ENCODE assay signal across 14 cellular contexts in genomic region chr13:105048685-105049084, GRCh38.
DNase-seq lines count a peak whose midpoint lies in the region; ATAC-seq, FAIRE-seq and TF ChIP-seq lines count a peak whose summit lies in the region.
"Had no signal": no experiment of that assay in that cellular context is flagged by ENCODE, and none has a peak within 500 bp of the region (broad histone marks: within the 10 kb centered on the region; RNA-seq: fewer than 3 reads in every experiment).

No MANE protein-coding gene starts in this region.

- no peaks in the 10 kb centered on the region for H3K4me1 Mint-ChIP-seq in CD8-positive, alpha-beta memory T cell
- H3K4me1 Mint-ChIP-seq: naive thymus-derived CD8-positive, alpha-beta T cell had no signal

- CTCF ChIA-PET in CD8-positive, alpha-beta memory T cell (lab: Charles Lee): interaction anchor here (1.4 kb wide), 1 partner anchor 11 kb away, joined by 3 read pairs; no protein-coding TSS in a partner anchor

- DNase-seq in NCI-H524 (lab: John Stamatoyannopoulos, UW) (peak; percentile 43 to 83), adrenal gland (no peak), NCI-H226 (no peak), pancreas (no peak)
- no peak for DNase-seq in CD8-positive, alpha-beta memory T cell
- DNase-seq: CD4-positive, alpha-beta T cell; naive thymus-derived CD8-positive, alpha-beta T cell; stimulated activated CD8-positive, alpha-beta memory T cell treated with anti-CD3 and anti-CD28 coated beads, Interleukin-4, amount 100 ng/mL, for 48 hours had no signal

- H3K4me3 ChIP-seq in CD8-positive, alpha-beta memory T cell (ENCODE audit: low read length): no peak overlapping the region
- H3K4me3 ChIP-seq in adrenal gland: no peak overlapping the region
- no peak overlapping the region for H3K4me3 ChIP-seq in pancreas

- no peak overlapping the region for H3K27ac Mint-ChIP-seq in CD8-positive, alpha-beta memory T cell
- H3K27ac Mint-ChIP-seq: activated T-helper 2 cell treated with anti-CD3 and anti-CD28 coated beads, Interferon-gamma antibody, Interleukin-2, Interleukin-4, amounts not matched to agents 10 μg/mL and 5 μg/mL and 100 μg/mL, durations not matched to agents 14 hours and 24 hours and 36 hours; CD4-positive, alpha-beta T cell; naive thymus-derived CD8-positive, alpha-beta T cell had no signal

- H3K4me1 ChIP-seq in CD8-positive, alpha-beta memory T cell (ENCODE audit: insufficient read depth, low read length): no peaks in the 10 kb centered on the region
- no peaks in the 10 kb centered on the region for H3K4me1 ChIP-seq in adrenal gland (replicated peaks in 1 of 2)
- H3K4me1 ChIP-seq in pancreas: no peaks in the 10 kb centered on the region

- no peak overlapping the region for H3K4me3 Mint-ChIP-seq in CD8-positive, alpha-beta memory T cell
- H3K4me3 Mint-ChIP-seq: CD4-positive, alpha-beta T cell; naive thymus-derived CD8-positive, alpha-beta T cell had no signal

- POLR2A ChIA-PET in CD8-positive, alpha-beta memory T cell (lab: Charles Lee): no interaction called here

- no peak for TF ChIP-seq POLR2A in adrenal gland (IDR thresholded peaks at IDR 0.05)

- intact Hi-C loops in adrenal gland (cut with DNase I) (no loop called here), pancreas (cut with DNase I) (no loop called here)

- H3K27me3 Mint-ChIP-seq in CD8-positive, alpha-beta memory T cell: no peaks in the 10 kb centered on the region
- H3K27me3 Mint-ChIP-seq: CD4-positive, alpha-beta T cell had no signal

- no peaks in the 10 kb centered on the region for H3K36me3 Mint-ChIP-seq in CD8-positive, alpha-beta memory T cell

- 18 to 58% (median 45%) methylated on average over 1 of the region's 1 CpG for WGBS in adrenal gland, 4 donors
- WGBS in pancreas, 2 donors: 34% methylated on average over 1 of the region's 1 CpG

- no peaks in the 10 kb centered on the region for H3K9me3 Mint-ChIP-seq in CD8-positive, alpha-beta memory T cell
- H3K9me3 Mint-ChIP-seq: CD4-positive, alpha-beta T cell had no signal

- ATAC-seq in GM18511 (IDR thresholded peaks at IDR 0.05; ENCODE audit: unreplicated experiment): peak; percentile 91
- ATAC-seq in GM21515 (IDR thresholded peaks at IDR 0.05; ENCODE audit: unreplicated experiment): peak; percentile 90
- ATAC-seq in HG03045 (IDR thresholded peaks at IDR 0.05; ENCODE audit: unreplicated experiment): peak; percentile 88
- no peak for ATAC-seq in pancreas
- ATAC-seq: naive thymus-derived CD8-positive, alpha-beta T cell had no signal

- H3K27me3 ChIP-seq in CD8-positive, alpha-beta memory T cell (ENCODE audit: insufficient read depth, low read length, poor library complexity, severe bottlenecking): no peaks in the 10 kb centered on the region
- H3K27me3 ChIP-seq in adrenal gland (no peaks in the 10 kb centered on the region), pancreas (no peaks in the 10 kb centered on the region)

- no peak for FAIRE-seq in pancreas (lab: Jason Lieb, UNC)
- FAIRE-seq: RCC 7860 had no signal

- H3K27ac ChIP-seq in CD8-positive, alpha-beta memory T cell (ENCODE audit: low read depth, low read length): no peak overlapping the region
- H3K27ac ChIP-seq in adrenal gland (no peak overlapping the region), pancreas (no peak overlapping the region)
- H3K27ac ChIP-seq: HL-60 had no signal

- no peaks in the 10 kb centered on the region for H3K36me3 ChIP-seq in CD8-positive, alpha-beta memory T cell (ENCODE audit: insufficient read depth, low read length)
- H3K36me3 ChIP-seq in adrenal gland (replicated peaks in 1 of 2) (no peaks in the 10 kb centered on the region), pancreas (no peaks in the 10 kb centered on the region)

- TF ChIP-seq CTCF in adrenal gland (IDR thresholded peaks at IDR 0.05) (no peak), pancreas (IDR thresholded peaks at IDR 0.05) (no peak)

- H3K9me3 ChIP-seq in CD8-positive, alpha-beta memory T cell (ENCODE audit: low read length): no peaks in the 10 kb centered on the region
- no peaks in the 10 kb centered on the region for H3K9me3 ChIP-seq in adrenal gland (replicated peaks in 1 of 3)
- no peaks in the 10 kb centered on the region for H3K9me3 ChIP-seq in pancreas

Comparison
In these comparisons a context has a peak if more than half of its experiments do, and no peak if none do; other contexts are left out.
1. ATAC-seq: peak in GM18511 (single experiment), GM21515 (single experiment) and HG03045 (single experiment); none in pancreas (0 of 4).
2. DNase-seq: peak in NCI-H524 (2 of 2); none in CD8-positive, alpha-beta memory T cell (0 of 5), adrenal gland (0 of 7), NCI-H226 (single experiment) and pancreas (0 of 6).